8 cellular contexts compared by ENCODE assay signal in the genomic region with DNA sequence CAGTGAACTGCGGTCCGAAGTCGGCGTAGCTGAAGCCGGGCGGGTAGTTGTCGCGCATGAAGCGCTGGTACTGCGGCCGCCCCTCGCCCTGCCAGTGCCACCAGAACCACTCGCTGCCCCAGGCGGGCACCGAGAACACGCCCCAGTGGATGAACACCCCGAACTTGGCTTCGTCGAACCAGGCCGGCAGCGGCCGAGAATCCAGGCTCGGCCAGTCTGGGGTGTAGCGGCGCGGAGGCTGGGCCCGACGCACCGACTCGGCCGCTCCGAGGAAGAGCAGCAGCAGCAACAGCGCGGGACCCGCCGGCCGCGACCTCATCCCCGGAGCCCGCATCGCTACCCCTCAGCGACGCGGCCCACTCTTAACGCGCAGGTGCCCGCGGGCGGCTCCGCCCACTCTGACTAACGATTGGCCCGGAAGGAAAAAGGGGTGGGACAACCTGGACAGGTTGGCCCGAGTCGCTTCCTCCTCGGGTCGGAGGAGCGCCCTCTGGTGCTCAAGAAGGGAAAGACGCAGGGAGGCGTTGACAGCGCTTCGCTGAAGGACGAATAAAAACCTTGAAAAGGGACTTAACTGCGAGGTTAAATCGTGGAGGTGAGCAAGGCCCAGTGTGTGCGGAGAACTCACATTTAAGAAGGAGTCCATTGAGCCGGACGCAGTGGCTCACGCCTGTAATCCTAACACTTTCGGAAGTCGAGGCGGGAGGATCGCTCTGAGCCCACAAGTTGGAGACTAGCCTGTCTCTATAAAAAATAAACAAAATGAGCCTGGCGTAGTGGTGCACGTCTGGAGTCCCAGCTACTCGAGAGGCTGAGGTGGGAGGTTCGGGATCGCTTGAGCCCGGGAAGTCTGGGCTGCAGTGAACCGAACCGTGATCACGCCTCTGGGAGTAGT. TPM values are rescaled to one million over a fixed set of nuclear protein-coding genes. Genes with fewer than 3 reads are reported as not detected.
DNase-seq lines count a peak whose midpoint lies in the region; ATAC-seq, FAIRE-seq and TF ChIP-seq lines count a peak whose summit lies in the region.

TSS of gene FUCA1 (minus strand) at position 338 of the 895 bp plus-strand sequence. CDS start at position 334, 4 bp downstream.

- DNase-seq in ACHN: peak; percentile 91
- peak; percentile 99 for DNase-seq in NCI-H2171 (lab: John Stamatoyannopoulos, UW)
- DNase-seq in WERI-Rb-1: peak; percentile 96
- peak; percentile 81 for DNase-seq in bronchial epithelial cell (ENCODE audit: low read depth)
- DNase-seq in immature natural killer cell: peak; percentile 95 to 97 (median 96)
- DNase-seq in smooth muscle cell of the brain vasculature (ENCODE audit: low read depth, low spot score): peak; percentile 73

- in situ Hi-C loops in ACHN (cut with HindIII; ENCODE audit: low pct_ligation_motif_present, low pct_unique_long_range_greater_than_20kb, low sequenced_read_pairs): no loop called here

- H3K4me1 Mint-ChIP-seq in immature natural killer cell: peaks cover 31 to 36% of the 10 kb centered on the region in 2 donors

- H3K27ac ChIP-seq in WERI-Rb-1: no peak within 1 kb of the TSS

- peaks cover 2 to 4% (median 3%) of the 10 kb centered on the region in 3 donors for H3K27me3 Mint-ChIP-seq in immature natural killer cell (ENCODE audit: low read depth in 3 of 3)

- H3K27me3 ChIP-seq in WERI-Rb-1 (ENCODE audit: insufficient read depth, low read depth, severe bottlenecking) (no peaks in the 10 kb centered on the region), bronchial epithelial cell (ENCODE audit: control insufficient read depth, insufficient read depth, low read length) (peaks cover 4% of the 10 kb centered on the region)

- H3K9me3 ChIP-seq in WERI-Rb-1 (ENCODE audit: severe bottlenecking): no peaks in the 10 kb centered on the region

- ATAC-seq in GM18861 (IDR thresholded peaks at IDR 0.05; ENCODE audit: unreplicated experiment) (peak; percentile 79), HG03097 (IDR thresholded peaks at IDR 0.05; ENCODE audit: low FRiP score, unreplicated experiment) (peak; percentile 91)

- H3K9me3 Mint-ChIP-seq in immature natural killer cell: no peaks in the 10 kb centered on the region

- no peak for FAIRE-seq in bronchial epithelial cell (lab: Jason Lieb, UNC)

- H3K36me3 Mint-ChIP-seq in immature natural killer cell: peaks cover 0 to 6% (median 4%) of the 10 kb centered on the region in 3 donors

- H3K36me3 ChIP-seq in WERI-Rb-1 (peaks cover 11% of the 10 kb centered on the region), bronchial epithelial cell (ENCODE audit: control insufficient read depth, insufficient read depth, low read length) (no peaks in the 10 kb centered on the region)

- peak within 1 kb of the TSS; percentile 71 for H3K4me3 ChIP-seq in WERI-Rb-1 (ENCODE audit: low read depth, low read length)
- peak within 1 kb of the TSS; percentile 79 for H3K4me3 ChIP-seq in bronchial epithelial cell (ENCODE audit: low read depth, low read length)

- peak within 1 kb of the TSS; percentile 76 to 96 (median 86) for H3K27ac Mint-ChIP-seq in immature natural killer cell

- TF ChIP-seq CTCF in WERI-Rb-1 (IDR thresholded peaks at IDR 0.05; ENCODE audit: low read depth, low read length) (peak; percentile 91), bronchial epithelial cell (IDR thresholded peaks at IDR 0.05; ENCODE audit: insufficient read depth, low read length, severe bottlenecking) (peak; percentile 96)

- H3K4me3 Mint-ChIP-seq in immature natural killer cell: peak within 1 kb of the TSS; percentile 84 to 96 (median 90)

RNA-seq across cellular contexts. Expression of gene FUCA1, which starts in this region (rescaled TPM):
- total RNA-seq in bronchial epithelial cell: 21.1 and 24.7 TPM in 2 replicates
- polyA plus RNA-seq in immature natural killer cell: 10 to 100 TPM; 24.3 to 27.7 (median 26.1) TPM
